Comparison of ENCODE assay signal across 27 cellular contexts in genomic region chr13:43802511-43802910, GRCh38.
"Had no signal": no experiment of that assay in that cellular context is flagged by ENCODE, and none has a peak within 500 bp of the region (broad histone marks: within the 10 kb centered on the region; RNA-seq: fewer than 3 reads in every experiment).

No MANE protein-coding gene starts in this region.

- H3K4me1 Mint-ChIP-seq: central memory CD8-positive, alpha-beta T cell had no signal

- ATAC-seq: activated CD4-positive, CD25-positive, alpha-beta regulatory T cell treated with anti-CD3 and anti-CD28 coated beads, Interleukin-2, amount 50 U/mL, for 24 hours; activated CD8-positive, alpha-beta memory T cell treated with anti-CD3 and anti-CD28 coated beads, Interleukin-2, amount 10 ng/mL, durations not matched to agents 7 days and 5 days; activated CD8-positive, alpha-beta T cell treated with anti-CD3 and anti-CD28 coated beads for 36 hours; heart right ventricle; left colon; mucosa of descending colon; right cardiac atrium; upper lobe of right lung had no signal

- H3K27ac Mint-ChIP-seq: activated CD4-positive, alpha-beta T cell treated with anti-CD3 and anti-CD28 coated beads, Interleukin-2, amount 10 ng/mL, durations not matched to agents 7 days and 5 days; activated CD8-positive, alpha-beta memory T cell treated with anti-CD3 and anti-CD28 coated beads, Interleukin-2, amount 10 ng/mL, durations not matched to agents 7 days and 5 days; activated CD8-positive, alpha-beta T cell treated with anti-CD3 and anti-CD28 coated beads for 36 hours; activated T-helper 1 cell treated with anti-CD3 and anti-CD28 coated beads, Interleukin-12 subunit alpha, Interleukin-12 subunit beta, Interleukin-2, Interleukin-4 antibody, amounts not matched to agents 30 ng/mL and 10 ng/mL and 1 ng/mL, durations not matched to agents 14 hours and 24 hours and 36 hours; endodermal cell; nephron progenitor cell; T-helper 2 cell treated with Interferon-gamma antibody and Interleukin-4, amounts not matched to agents 5 μg/mL and 100 μg/mL, for 36 hours had no signal

- DNase-seq: activated CD4-positive, alpha-beta T cell treated with anti-CD3 and anti-CD28 coated beads, Interleukin-2, amount 10 ng/mL, durations not matched to agents 7 days and 5 days; activated CD8-positive, alpha-beta memory T cell treated with anti-CD3 and anti-CD28 coated beads, Interleukin-2, amount 10 ng/mL, durations not matched to agents 7 days and 5 days; activated CD8-positive, alpha-beta T cell treated with anti-CD3 and anti-CD28 coated beads for 36 hours; activated gamma-delta T cell; activated naive CD4-positive, alpha-beta T cell treated with anti-CD3 and anti-CD28 coated beads, Interleukin-2, amount 50 U/mL, for 16 hours; activated T-cell treated with anti-CD3 and anti-CD28 coated beads for 4 hours; aorta; endodermal cell; heart right ventricle; left colon; mesendoderm; mucosa of descending colon; nephron progenitor cell; pancreas; right cardiac atrium; stimulated activated CD4-positive, alpha-beta T cell treated with anti-CD3 and anti-CD28 coated beads, Interleukin-4, amount 100 ng/mL, for 24 hours; stimulated activated naive CD4-positive, alpha-beta T cell treated with Interleukin-2 at 50 U/mL for 16 hours; thyroid gland; upper lobe of right lung had no signal

- H3K4me3 Mint-ChIP-seq: activated CD4-positive, alpha-beta T cell treated with anti-CD3 and anti-CD28 coated beads, Interleukin-2, amount 10 ng/mL, durations not matched to agents 7 days and 5 days; activated CD8-positive, alpha-beta memory T cell treated with anti-CD3 and anti-CD28 coated beads, Interleukin-2, amount 10 ng/mL, durations not matched to agents 7 days and 5 days; activated CD8-positive, alpha-beta T cell treated with anti-CD3 and anti-CD28 coated beads for 36 hours; activated T-helper 1 cell treated with anti-CD3 and anti-CD28 coated beads, Interleukin-12 subunit alpha, Interleukin-12 subunit beta, Interleukin-2, Interleukin-4 antibody, amounts not matched to agents 30 ng/mL and 10 ng/mL and 1 ng/mL, durations not matched to agents 14 hours and 24 hours and 36 hours; central memory CD8-positive, alpha-beta T cell; endodermal cell; nephron progenitor cell; T-helper 2 cell treated with Interferon-gamma antibody and Interleukin-4, amounts not matched to agents 5 μg/mL and 100 μg/mL, for 36 hours had no signal

- H3K36me3 Mint-ChIP-seq: activated CD8-positive, alpha-beta memory T cell treated with anti-CD3 and anti-CD28 coated beads, Interleukin-2, amount 10 ng/mL, durations not matched to agents 7 days and 5 days; brain had no signal

- H3K27ac ChIP-seq: epithelial cell of prostate, heart right ventricle, pancreas, thyroid gland, upper lobe of right lung, VCaP had no signal

- H3K27me3 Mint-ChIP-seq: brain had no signal

- H3K9me3 Mint-ChIP-seq: activated CD4-positive, alpha-beta T cell treated with anti-CD3 and anti-CD28 coated beads, Interleukin-2, amount 10 ng/mL, durations not matched to agents 7 days and 5 days; activated CD8-positive, alpha-beta T cell treated with anti-CD3 and anti-CD28 coated beads for 36 hours; activated T-helper 1 cell treated with anti-CD3 and anti-CD28 coated beads, Interleukin-12 subunit alpha, Interleukin-12 subunit beta, Interleukin-2, Interleukin-4 antibody, amounts not matched to agents 30 ng/mL and 10 ng/mL and 1 ng/mL, durations not matched to agents 14 hours and 24 hours and 36 hours; brain; central memory CD8-positive, alpha-beta T cell; endodermal cell; nephron progenitor cell; T-helper 2 cell treated with Interferon-gamma antibody and Interleukin-4, amounts not matched to agents 5 μg/mL and 100 μg/mL, for 36 hours had no signal

- FAIRE-seq: keratinocyte, pancreas had no signal
